ENCODE assay signal across 18 cellular contexts in the genomic region with DNA sequence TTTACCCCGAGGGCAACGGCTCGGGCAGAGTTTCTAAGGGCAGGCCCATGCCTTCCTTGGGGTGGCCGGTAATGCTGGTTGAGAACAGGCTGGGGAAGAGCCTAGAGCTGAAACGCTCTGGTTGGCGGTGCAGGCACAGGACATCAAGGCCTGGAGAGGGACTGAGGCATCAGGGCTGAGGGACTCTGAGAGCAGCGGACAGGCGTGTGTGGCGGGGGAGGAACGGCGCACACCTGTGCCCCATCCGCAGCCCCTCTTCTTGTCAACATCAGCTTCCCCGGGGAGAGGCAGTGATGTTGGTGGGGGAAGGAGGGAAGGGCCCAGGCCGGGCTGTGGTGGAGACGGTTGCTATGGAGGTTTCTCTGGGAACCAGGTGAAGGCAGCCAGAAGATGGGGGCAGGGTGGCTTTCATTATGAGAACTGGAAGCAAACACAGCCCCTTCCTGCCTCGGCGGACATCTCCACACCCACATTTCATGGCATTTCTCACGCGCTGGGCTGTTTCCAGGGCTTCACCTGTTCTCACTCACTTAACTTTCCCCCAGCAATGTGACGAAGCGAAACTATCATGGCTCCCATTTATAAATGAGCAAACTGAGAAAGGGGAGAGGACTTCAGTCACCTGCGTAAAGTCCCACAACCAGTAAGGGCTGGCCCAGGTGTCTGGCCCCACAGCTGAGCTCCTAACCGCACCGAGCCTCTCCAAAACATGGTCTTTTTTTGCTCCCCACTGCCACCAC. TPM values are rescaled to one million over a fixed set of nuclear protein-coding genes. Genes with fewer than 3 reads are reported as not detected.
DNase-seq lines count a peak whose midpoint lies in the region; ATAC-seq and TF ChIP-seq lines count a peak whose summit lies in the region.
"Had no signal": no experiment of that assay in that cellular context is flagged by ENCODE, and none has a peak within 500 bp of the region (broad histone marks: within the 10 kb centered on the region; RNA-seq: fewer than 3 reads in every experiment).

No MANE protein-coding gene starts in this region.

- no peaks in the 10 kb centered on the region for H3K9me3 Mint-ChIP-seq in activated T-cell treated with anti-CD3 and anti-CD28 coated beads, Interleukin-2, amount 50 U/mL, for 72 hours
- H3K9me3 Mint-ChIP-seq in activated CD8-positive, alpha-beta T cell treated with anti-CD3 and anti-CD28 coated beads for 36 hours, result no peaks in the 10 kb centered on the region

- WGBS in neuronal stem cell (ENCODE audit: extremely low coverage in 2 of 2, insufficient read length in 2 of 2, insufficient replicate concordance in 1 of 2), 2 donors, result no CpG with 5 or more reads among the region's 24 CpGs

- peak overlapping the region; percentile 11 for H3K23ac ChIP-seq in neuronal stem cell (ENCODE audit: low read depth, low read length, poor library complexity)

- no peak overlapping the region for H4K91ac ChIP-seq in neuronal stem cell (ENCODE audit: low read depth, low read length, poor library complexity)

- intact Hi-C loops in activated CD8-positive, alpha-beta T cell treated with anti-CD3 and anti-CD28 coated beads for 36 hours (cut with micrococcal nuclease), result loop anchor here (10.0 kb wide), 1 partner anchor 46 kb away; a partner anchor contains a TSS

- H3K18ac ChIP-seq in neuronal stem cell (ENCODE audit: low read length), result no peak overlapping the region

- no peak overlapping the region for H2BK120ac ChIP-seq in neuronal stem cell (ENCODE audit: low read depth, low read length)

- H3K36me3 Mint-ChIP-seq in activated T-cell treated with anti-CD3 and anti-CD28 coated beads, Interleukin-2, amount 50 U/mL, for 72 hours (ENCODE audit: insufficient read depth in 2 of 2), result peaks cover 18 to 47% of the 10 kb centered on the region in 2 donors
- peaks cover 65% of the 10 kb centered on the region for H3K36me3 Mint-ChIP-seq in activated CD8-positive, alpha-beta T cell treated with anti-CD3 and anti-CD28 coated beads for 36 hours (ENCODE audit: low read depth)

- peak overlapping the region; percentile 82 for H3K27ac Mint-ChIP-seq in activated T-cell treated with anti-CD3 and anti-CD28 coated beads, Interleukin-2, amount 50 U/mL, for 72 hours
- peak overlapping the region; percentile 6 for H3K27ac Mint-ChIP-seq in activated CD8-positive, alpha-beta T cell treated with anti-CD3 and anti-CD28 coated beads for 36 hours

- no peaks in the 10 kb centered on the region for H3K27me3 Mint-ChIP-seq in activated T-cell treated with anti-CD3 and anti-CD28 coated beads, Interleukin-2, amount 50 U/mL, for 72 hours (ENCODE audit: low read depth)
- H3K27me3 Mint-ChIP-seq in activated CD8-positive, alpha-beta T cell treated with anti-CD3 and anti-CD28 coated beads for 36 hours, result no peaks in the 10 kb centered on the region

- H3K4me3 Mint-ChIP-seq in activated T-cell treated with anti-CD3 and anti-CD28 coated beads, Interleukin-2, amount 50 U/mL, for 72 hours, result peak overlapping the region; percentile 31 to 42
- H3K4me3 Mint-ChIP-seq in activated CD8-positive, alpha-beta T cell treated with anti-CD3 and anti-CD28 coated beads for 36 hours, result no peak overlapping the region

- no peaks in the 10 kb centered on the region for H3K27me3 ChIP-seq in neuronal stem cell (ENCODE audit: control insufficient read depth in 3 of 3, insufficient read depth in 3 of 3, low read depth in 1 of 3, low read length in 3 of 3)
- H3K27me3 ChIP-seq: gastrocnemius medialis had no signal

- H4K8ac ChIP-seq in neuronal stem cell (ENCODE audit: low read depth, low read length), result no peak overlapping the region

- H2BK12ac ChIP-seq in neuronal stem cell (ENCODE audit: low read length), result no peak overlapping the region

- ATAC-seq in activated T-cell treated with anti-CD3 and anti-CD28 coated beads, Interleukin-2, amount 50 U/mL, for 72 hours (replicated peaks in 1 of 2), result no peak
- ATAC-seq in activated CD8-positive, alpha-beta T cell treated with anti-CD3 and anti-CD28 coated beads for 36 hours, result no peak
- ATAC-seq: gastrocnemius medialis had no signal

- CTCF ChIA-PET in activated CD8-positive, alpha-beta T cell treated with anti-CD3 and anti-CD28 coated beads for 36 hours (lab: Charles Lee), result interaction anchor here (0.5 to 1.8 kb wide), 2 partner anchors 17 to 56 kb away, joined by 3 to 4 read pairs; no protein-coding TSS in a partner anchor

- H3K9me3 ChIP-seq in neuronal stem cell (replicated peaks in 1 of 2; ENCODE audit: control insufficient read depth in 2 of 2, insufficient read depth in 1 of 2, low read depth in 1 of 2, low read length in 2 of 2), result peaks cover 2 to 3% of the 10 kb centered on the region in 2 donors
- H3K9me3 ChIP-seq: gastrocnemius medialis had no signal

- H3K9ac ChIP-seq in neuronal stem cell (ENCODE audit: low read depth, low read length, poor library complexity), result peak overlapping the region; percentile 50
- H3K9ac ChIP-seq: parathyroid adenoma had no signal

- no peak overlapping the region for H2AFZ ChIP-seq in neuronal stem cell (ENCODE audit: low read length)
- H2AFZ ChIP-seq: GM23248, parathyroid adenoma had no signal

- peaks cover 35% of the 10 kb centered on the region for H3K79me1 ChIP-seq in neuronal stem cell (ENCODE audit: low read depth, low read length)

- H3K4me2 ChIP-seq in neuronal stem cell (ENCODE audit: insufficient read depth, low read length, poor library complexity, severe bottlenecking), result no peak overlapping the region
- H3K4me2 ChIP-seq: smooth muscle cell had no signal

- no peak overlapping the region for H2BK5ac ChIP-seq in neuronal stem cell (ENCODE audit: low read length)

- H3K36me3 ChIP-seq in neuronal stem cell (replicated peaks in 1 of 2; ENCODE audit: control insufficient read depth in 2 of 2, insufficient read depth in 2 of 2, low read length in 2 of 2), result peaks cover 38 to 93% of the 10 kb centered on the region in 2 donors

- H3K14ac ChIP-seq in neuronal stem cell (ENCODE audit: low read length), result no peak overlapping the region

- peaks cover 66% of the 10 kb centered on the region for H3K4me1 Mint-ChIP-seq in activated T-cell treated with anti-CD3 and anti-CD28 coated beads, Interleukin-2, amount 50 U/mL, for 72 hours (ENCODE audit: low read depth)
- H3K4me1 Mint-ChIP-seq in activated CD8-positive, alpha-beta T cell treated with anti-CD3 and anti-CD28 coated beads for 36 hours (ENCODE audit: low read depth), result peaks cover 51% of the 10 kb centered on the region

- H2BK15ac ChIP-seq in neuronal stem cell (ENCODE audit: low read length), result no peak overlapping the region

- no peak overlapping the region for H3K4ac ChIP-seq in neuronal stem cell (ENCODE audit: low read length)

- H3K4me1 ChIP-seq in neuronal stem cell (ENCODE audit: control insufficient read depth in 2 of 2, insufficient read depth in 1 of 2, low read depth in 1 of 2, low read length in 2 of 2), result peaks cover 0 to 12% of the 10 kb centered on the region in 2 donors
- H3K4me1 ChIP-seq: parathyroid adenoma had no signal

- H3K27ac ChIP-seq in neuronal stem cell (replicated peaks; ENCODE audit: low read length), result no peak overlapping the region
- H3K27ac ChIP-seq: gastrocnemius medialis, parathyroid adenoma had no signal

- no peak for TF ChIP-seq CTCF in activated CD8-positive, alpha-beta T cell treated with anti-CD3 and anti-CD28 coated beads for 36 hours (IDR thresholded peaks at IDR 0.05)

- no peak overlapping the region for H2AK5ac ChIP-seq in neuronal stem cell (ENCODE audit: low read depth, low read length)

- DNase-seq in activated T-cell treated with anti-CD3 and anti-CD28 coated beads, Interleukin-2, amount 50 U/mL, for 72 hours, result no peak
- DNase-seq in activated T-cell treated with anti-CD3 and anti-CD28 coated beads for 4 hours, result no peak
- DNase-seq in NCI-H187 (lab: John Stamatoyannopoulos, UW), result peak; percentile 10 to 13
- no peak for DNase-seq in activated CD8-positive, alpha-beta T cell treated with anti-CD3 and anti-CD28 coated beads for 36 hours
- DNase-seq in neuronal stem cell (ENCODE audit: low spot score), result no peak
- DNase-seq in stimulated activated CD4-positive, alpha-beta T cell treated with anti-CD3 and anti-CD28 coated beads, Interleukin-15, amount 100 ng/mL, for 24 hours, result no peak
- no peak for DNase-seq in central memory CD4-positive, alpha-beta T cell
- DNase-seq in SHP77 treated with DMSO at 0.1 percent for 48 hours (lab: John Stamatoyannopoulos, UW), result no peak
- DNase-seq: ACHN; effector memory CD4-positive, alpha-beta T cell; gastrocnemius medialis; GM23248; T1000 had no signal

- no peak overlapping the region for H3K4me3 ChIP-seq in neuronal stem cell (ENCODE audit: low read length in 2 of 2)
- H3K4me3 ChIP-seq: gastrocnemius medialis, GM23248, smooth muscle cell had no signal

- POLR2A ChIA-PET in activated CD8-positive, alpha-beta T cell treated with anti-CD3 and anti-CD28 coated beads for 36 hours (lab: Charles Lee), result interaction anchor here (0.8 to 12.0 kb wide), 4 partner anchors 8 to 30 kb away, joined by 3 to 167 read pairs (median 4); no protein-coding TSS in a partner anchor

RNA-seq across cellular contexts. Expression of a gene that starts 8.2 kb away (rescaled TPM):
- total RNA-seq in activated T-cell treated with anti-CD3 and anti-CD28 coated beads, Interleukin-2, amount 50 U/mL, for 72 hours, result 10 to 100 TPM; 52.3 to 73.6 TPM
- 10 to 100 TPM; 11.8 TPM for total RNA-seq in activated CD8-positive, alpha-beta T cell treated with anti-CD3 and anti-CD28 coated beads for 36 hours
- 7.5 TPM for polyA plus RNA-seq in neuronal stem cell (2013, experiment 1 of 2)
- polyA plus RNA-seq in neuronal stem cell (2013, experiment 2 of 2), result 7.7 TPM

RNA-seq across cellular contexts. Expression of a gene that starts 8.5 kb away (rescaled TPM):
- 100 to 1,000 TPM; 135 to 139 TPM for total RNA-seq in activated T-cell treated with anti-CD3 and anti-CD28 coated beads, Interleukin-2, amount 50 U/mL, for 72 hours
- 100 to 1,000 TPM; 113 to 119 TPM for total RNA-seq in activated CD8-positive, alpha-beta T cell treated with anti-CD3 and anti-CD28 coated beads for 36 hours
- polyA plus RNA-seq in neuronal stem cell (2013, experiment 1 of 2), result 69.0 TPM
- 72.2 TPM for polyA plus RNA-seq in neuronal stem cell (2013, experiment 2 of 2)

RNA-seq across cellular contexts. Expression of a gene that starts 24.1 kb away (rescaled TPM):
- total RNA-seq in activated T-cell treated with anti-CD3 and anti-CD28 coated beads, Interleukin-2, amount 50 U/mL, for 72 hours, result 10 to 100 TPM; 16.7 to 42.3 TPM
- 10 to 100 TPM; 16.1 to 16.2 TPM for total RNA-seq in activated CD8-positive, alpha-beta T cell treated with anti-CD3 and anti-CD28 coated beads for 36 hours
- 0.28 TPM for polyA plus RNA-seq in neuronal stem cell (2013, experiment 1 of 2)
- 0.26 TPM for polyA plus RNA-seq in neuronal stem cell (2013, experiment 2 of 2)
- total RNA-seq: GM23248, smooth muscle cell, temporal lobe had no signal

RNA-seq across cellular contexts. Expression of a gene that starts 40.2 kb away (rescaled TPM):
- not detected for total RNA-seq in activated T-cell treated with anti-CD3 and anti-CD28 coated beads, Interleukin-2, amount 50 U/mL, for 72 hours
- not detected for total RNA-seq in activated CD8-positive, alpha-beta T cell treated with anti-CD3 and anti-CD28 coated beads for 36 hours
- not detected for polyA plus RNA-seq in neuronal stem cell (2013, experiment 1 of 2)
- not detected for polyA plus RNA-seq in neuronal stem cell (2013, experiment 2 of 2)
- total RNA-seq: bronchial epithelial cell, GM23248, M059J, smooth muscle cell had no signal
- polyA plus RNA-seq: GM23248, smooth muscle cell had no signal

RNA-seq across cellular contexts. Expression of a gene that starts 43.3 kb away (rescaled TPM):
- 10 to 100 TPM; 47.9 to 53.9 TPM for total RNA-seq in activated T-cell treated with anti-CD3 and anti-CD28 coated beads, Interleukin-2, amount 50 U/mL, for 72 hours
- 10 to 100 TPM; 26.6 to 26.8 TPM for total RNA-seq in activated CD8-positive, alpha-beta T cell treated with anti-CD3 and anti-CD28 coated beads for 36 hours
- polyA plus RNA-seq in neuronal stem cell (2013, experiment 1 of 2), result 29.5 TPM
- polyA plus RNA-seq in neuronal stem cell (2013, experiment 2 of 2), result 29.9 TPM

Comparison
In these comparisons a context has a peak if more than half of its experiments do, and no peak if none do; other contexts are left out.
1. DNase-seq: peak in NCI-H187 (2 of 2); none in activated T-cell treated with anti-CD3 and anti-CD28 coated beads, Interleukin-2, amount 50 U/mL, for 72 hours (0 of 2), activated T-cell treated with anti-CD3 and anti-CD28 coated beads for 4 hours (single experiment), activated CD8-positive, alpha-beta T cell treated with anti-CD3 and anti-CD28 coated beads for 36 hours (single experiment), neuronal stem cell (single experiment), stimulated activated CD4-positive, alpha-beta T cell treated with anti-CD3 and anti-CD28 coated beads, Interleukin-15, amount 100 ng/mL, for 24 hours (single experiment), central memory CD4-positive, alpha-beta T cell (single experiment) and SHP77 treated with DMSO at 0.1 percent for 48 hours (single experiment).
2. RNA of a gene that starts 8.2 kb away (total RNA-seq): 52.3 to 73.6 TPM in activated T-cell treated with anti-CD3 and anti-CD28 coated beads, Interleukin-2, amount 50 U/mL, for 72 hours; 11.8 TPM in activated CD8-positive, alpha-beta T cell treated with anti-CD3 and anti-CD28 coated beads for 36 hours; every median in the first group is over 4 times any median in the second.